Comparison of ENCODE assay signal across 29 cellular contexts in genomic region chr5:329106-329757, GRCh38. TPM values are rescaled to one million over a fixed set of nuclear protein-coding genes. Genes with fewer than 3 reads are reported as not detected.
DNase-seq lines count a peak whose midpoint lies in the region; ATAC-seq and TF ChIP-seq lines count a peak whose summit lies in the region.
"Had no signal": no experiment of that assay in that cellular context is flagged by ENCODE, and none has a peak within 500 bp of the region (broad histone marks: within the 10 kb centered on the region; RNA-seq: fewer than 3 reads in every experiment).

No MANE protein-coding gene starts in this region.

- H3K79me2 ChIP-seq in ACC112 (ENCODE audit: control insufficient read depth, insufficient read depth, low read length, unreplicated experiment): peaks cover 36% of the 10 kb centered on the region
- H3K79me2 ChIP-seq: hepatocyte had no signal

- intact Hi-C loops in activated T-helper 2 cell treated with anti-CD3 and anti-CD28 coated beads, Interferon-gamma antibody, Interleukin-2, Interleukin-4, amounts not matched to agents 10 μg/mL and 5 μg/mL and 100 μg/mL, durations not matched to agents 14 hours and 24 hours and 36 hours (cut with micrococcal nuclease): no loop called here
- intact Hi-C loops in CD4-positive, alpha-beta T cell (cut with DNase I, micrococcal nuclease): no loop called here

- H3K4me1 Mint-ChIP-seq in HFFc6 (ENCODE audit: low read depth): peaks cover 79% of the 10 kb centered on the region
- H3K4me1 Mint-ChIP-seq in activated T-helper 2 cell treated with anti-CD3 and anti-CD28 coated beads, Interferon-gamma antibody, Interleukin-2, Interleukin-4, amounts not matched to agents 10 μg/mL and 5 μg/mL and 100 μg/mL, durations not matched to agents 14 hours and 24 hours and 36 hours (ENCODE audit: low read depth): peaks cover 58% of the 10 kb centered on the region
- no peaks in the 10 kb centered on the region for H3K4me1 Mint-ChIP-seq in CD4-positive, alpha-beta T cell (ENCODE audit: low read depth)
- H3K4me1 Mint-ChIP-seq: naive thymus-derived CD8-positive, alpha-beta T cell had no signal

- ATAC-seq in HG03460 (IDR thresholded peaks at IDR 0.05; ENCODE audit: unreplicated experiment): no peak
- no peak for ATAC-seq in CD4-positive, alpha-beta T cell (ENCODE audit: poor library complexity)
- ATAC-seq: gastroesophageal sphincter; naive thymus-derived CD8-positive, alpha-beta T cell; stimulated activated effector memory CD8-positive, alpha-beta T cell treated with anti-CD3 and anti-CD28 coated beads, Interleukin-12 subunit alpha, Interleukin-12 subunit beta, amount 100 ng/mL, for 72 hours had no signal

- no peaks in the 10 kb centered on the region for H3K9me3 Mint-ChIP-seq in HFFc6
- no peaks in the 10 kb centered on the region for H3K9me3 Mint-ChIP-seq in activated T-helper 2 cell treated with anti-CD3 and anti-CD28 coated beads, Interferon-gamma antibody, Interleukin-2, Interleukin-4, amounts not matched to agents 10 μg/mL and 5 μg/mL and 100 μg/mL, durations not matched to agents 14 hours and 24 hours and 36 hours
- no peaks in the 10 kb centered on the region for H3K9me3 Mint-ChIP-seq in CD4-positive, alpha-beta T cell
- H3K9me3 Mint-ChIP-seq: activated CD4-positive, alpha-beta memory T cell treated with anti-CD3 and anti-CD28 coated beads for 36 hours; activated naive CD4-positive, alpha-beta T cell treated with anti-CD3 and anti-CD28 coated beads, Interleukin-2, amount 10 ng/mL, durations not matched to agents 7 days and 5 days; activated T-helper 1 cell treated with anti-CD3 and anti-CD28 coated beads, Interleukin-12 subunit alpha, Interleukin-12 subunit beta, Interleukin-2, Interleukin-4 antibody, amounts not matched to agents 30 ng/mL and 10 ng/mL and 1 ng/mL, durations not matched to agents 14 hours and 24 hours and 36 hours; CD4-positive, alpha-beta memory T cell; naive thymus-derived CD8-positive, alpha-beta T cell had no signal

- H2AFZ ChIP-seq in ACC112 (ENCODE audit: low read length, unreplicated experiment): no peak overlapping the region
- H2AFZ ChIP-seq: hepatocyte had no signal

- H3K27me3 Mint-ChIP-seq in HFFc6 (ENCODE audit: insufficient read depth): no peaks in the 10 kb centered on the region; the same call in 1 of the 2 replicates
- H3K27me3 Mint-ChIP-seq in activated T-helper 2 cell treated with anti-CD3 and anti-CD28 coated beads, Interferon-gamma antibody, Interleukin-2, Interleukin-4, amounts not matched to agents 10 μg/mL and 5 μg/mL and 100 μg/mL, durations not matched to agents 14 hours and 24 hours and 36 hours (ENCODE audit: low read depth): no peaks in the 10 kb centered on the region
- peaks cover 43% of the 10 kb centered on the region for H3K27me3 Mint-ChIP-seq in CD4-positive, alpha-beta T cell

- no peak overlapping the region for H3K4me3 ChIP-seq in ACC112 (ENCODE audit: low read depth, low read length)
- H3K4me3 ChIP-seq in fibroblast of the aortic adventitia (ENCODE audit: low read depth, low read length): no peak overlapping the region
- H3K4me3 ChIP-seq: gastroesophageal sphincter, hepatocyte, MG63 had no signal

- H3K27ac ChIP-seq in ACC112 (ENCODE audit: low read depth, low read length): peak overlapping the region; percentile 22; the same call in 1 of the 2 replicates
- no peak overlapping the region for H3K27ac ChIP-seq in CD4-positive, alpha-beta T cell (ENCODE audit: low read depth, low read length)
- H3K27ac ChIP-seq: brain microvascular endothelial cell, gastroesophageal sphincter, hepatocyte had no signal

- H3K27ac Mint-ChIP-seq in HFFc6: peak overlapping the region; percentile 85
- peak overlapping the region; percentile 65 for H3K27ac Mint-ChIP-seq in activated T-helper 2 cell treated with anti-CD3 and anti-CD28 coated beads, Interferon-gamma antibody, Interleukin-2, Interleukin-4, amounts not matched to agents 10 μg/mL and 5 μg/mL and 100 μg/mL, durations not matched to agents 14 hours and 24 hours and 36 hours
- H3K27ac Mint-ChIP-seq in CD4-positive, alpha-beta T cell: no peak overlapping the region
- H3K27ac Mint-ChIP-seq: activated CD4-positive, alpha-beta memory T cell treated with anti-CD3 and anti-CD28 coated beads for 36 hours; activated naive CD4-positive, alpha-beta T cell treated with anti-CD3 and anti-CD28 coated beads, Interleukin-2, amount 10 ng/mL, durations not matched to agents 7 days and 5 days; activated T-helper 1 cell treated with anti-CD3 and anti-CD28 coated beads, Interleukin-12 subunit alpha, Interleukin-12 subunit beta, Interleukin-2, Interleukin-4 antibody, amounts not matched to agents 30 ng/mL and 10 ng/mL and 1 ng/mL, durations not matched to agents 14 hours and 24 hours and 36 hours; CD4-positive, alpha-beta memory T cell; naive thymus-derived CD8-positive, alpha-beta T cell; stimulated activated effector memory CD8-positive, alpha-beta T cell treated with anti-CD3 and anti-CD28 coated beads, Interleukin-12 subunit alpha, Interleukin-12 subunit beta, amount 100 ng/mL, for 72 hours had no signal

- POLR2A ChIA-PET in CD4-positive, alpha-beta T cell (lab: Charles Lee): no interaction called here

- H3K4me3 Mint-ChIP-seq in HFFc6: peak overlapping the region; percentile 76
- H3K4me3 Mint-ChIP-seq in activated T-helper 2 cell treated with anti-CD3 and anti-CD28 coated beads, Interferon-gamma antibody, Interleukin-2, Interleukin-4, amounts not matched to agents 10 μg/mL and 5 μg/mL and 100 μg/mL, durations not matched to agents 14 hours and 24 hours and 36 hours (ENCODE audit: low read depth): no peak overlapping the region
- no peak overlapping the region for H3K4me3 Mint-ChIP-seq in CD4-positive, alpha-beta T cell
- H3K4me3 Mint-ChIP-seq: activated CD4-positive, alpha-beta memory T cell treated with anti-CD3 and anti-CD28 coated beads for 36 hours; activated naive CD4-positive, alpha-beta T cell treated with anti-CD3 and anti-CD28 coated beads, Interleukin-2, amount 10 ng/mL, durations not matched to agents 7 days and 5 days; activated T-helper 1 cell treated with anti-CD3 and anti-CD28 coated beads, Interleukin-12 subunit alpha, Interleukin-12 subunit beta, Interleukin-2, Interleukin-4 antibody, amounts not matched to agents 30 ng/mL and 10 ng/mL and 1 ng/mL, durations not matched to agents 14 hours and 24 hours and 36 hours; CD4-positive, alpha-beta memory T cell; naive thymus-derived CD8-positive, alpha-beta T cell; stimulated activated effector memory CD8-positive, alpha-beta T cell treated with anti-CD3 and anti-CD28 coated beads, Interleukin-12 subunit alpha, Interleukin-12 subunit beta, amount 100 ng/mL, for 72 hours had no signal

- no peaks in the 10 kb centered on the region for H3K9me3 ChIP-seq in CD4-positive, alpha-beta T cell (ENCODE audit: control insufficient read depth, low read length)
- H3K9me3 ChIP-seq: gastroesophageal sphincter, MG63 had no signal

- peaks cover 30% of the 10 kb centered on the region for H3K36me3 Mint-ChIP-seq in HFFc6 (ENCODE audit: low read depth)
- peaks cover 50% of the 10 kb centered on the region for H3K36me3 Mint-ChIP-seq in activated T-helper 2 cell treated with anti-CD3 and anti-CD28 coated beads, Interferon-gamma antibody, Interleukin-2, Interleukin-4, amounts not matched to agents 10 μg/mL and 5 μg/mL and 100 μg/mL, durations not matched to agents 14 hours and 24 hours and 36 hours (ENCODE audit: low read depth)
- H3K36me3 Mint-ChIP-seq in CD4-positive, alpha-beta T cell (ENCODE audit: low read depth): no peaks in the 10 kb centered on the region
- H3K36me3 Mint-ChIP-seq: CD4-positive, alpha-beta memory T cell had no signal

- H3K27me3 ChIP-seq in ACC112 (ENCODE audit: insufficient read depth, low read length): no peaks in the 10 kb centered on the region
- H3K27me3 ChIP-seq in CD4-positive, alpha-beta T cell (ENCODE audit: control insufficient read depth, insufficient read depth, low read length): peaks cover 4% of the 10 kb centered on the region
- H3K27me3 ChIP-seq: brain microvascular endothelial cell, MG63 had no signal

- TF ChIP-seq CTCF in HFFc6 (IDR thresholded peaks at IDR 0.05) (no peak), fibroblast of the aortic adventitia (IDR thresholded peaks at IDR 0.05; ENCODE audit: insufficient read depth, low read length) (no peak)
- no peak for TF ChIP-seq CTCF in CD4-positive, alpha-beta T cell (IDR thresholded peaks at IDR 0.05)

- DNase-seq in HFFc6 (peak; percentile 76), fibroblast of the aortic adventitia (ENCODE audit: low read depth) (peak; percentile 34), H4 (ENCODE audit: low spot score) (no peak), DMS114 treated with DMSO at 0.1 percent for 48 hours (lab: John Stamatoyannopoulos, UW; ENCODE audit: unreplicated experiment) (no peak)
- DNase-seq in activated T-helper 2 cell treated with anti-CD3 and anti-CD28 coated beads, Interferon-gamma antibody, Interleukin-2, Interleukin-4, amounts not matched to agents 10 μg/mL and 5 μg/mL and 100 μg/mL, durations not matched to agents 14 hours and 24 hours and 36 hours (ENCODE audit: low spot score): no peak
- no peak for DNase-seq in CD4-positive, alpha-beta T cell
- DNase-seq: activated CD4-positive, alpha-beta memory T cell treated with anti-CD3 and anti-CD28 coated beads for 36 hours; activated CD4-positive, CD25-positive, alpha-beta regulatory T cell treated with anti-CD3 and anti-CD28 coated beads, Interleukin-2, amount 50 U/mL, for 72 hours; activated naive CD4-positive, alpha-beta T cell treated with anti-CD3 and anti-CD28 coated beads, Interleukin-2, amount 10 ng/mL, durations not matched to agents 7 days and 5 days; brain microvascular endothelial cell; CD4-positive, alpha-beta memory T cell; KBM-7; kidney glomerular epithelial cell; MG63; midbrain; naive thymus-derived CD8-positive, alpha-beta T cell; NCI-H1105 treated with DMSO at 0.1 percent for 48 hours; NCI-H2029; NCI-H524; nucleus accumbens; SHP77; stimulated activated CD4-positive, alpha-beta T cell treated with anti-CD3 and anti-CD28 coated beads, Interleukin-15, amount 100 ng/mL, for 24 hours; substantia nigra had no signal

- H3K36me3 ChIP-seq in ACC112 (ENCODE audit: insufficient read depth, low read length): 0 out of 2 replicates have a peak, but pooled peaks cover 4% of the 10 kb centered on the region
- H3K36me3 ChIP-seq: brain microvascular endothelial cell, gastroesophageal sphincter had no signal

- peaks cover 6% of the 10 kb centered on the region for H3K4me1 ChIP-seq in ACC112 (ENCODE audit: control insufficient read depth, insufficient read depth, low read length, unreplicated experiment)
- H3K4me1 ChIP-seq: gastroesophageal sphincter had no signal

- CTCF ChIA-PET in CD4-positive, alpha-beta T cell (lab: Charles Lee): no interaction called here

RNA-seq across cellular contexts. Expression of gene AHRR, which starts 7.7 kb away (rescaled TPM):
- 10 to 100 TPM; 30.9 to 55.7 (median 51.9) TPM for total RNA-seq in HFFc6 (2021; fragmentation: NEBNext Ultra II Directional; extraction: Animal tissue kit (Norgen Biotek cat#: 25700))
- 33.3 and 34.9 TPM in 2 replicates for total RNA-seq in activated T-helper 2 cell treated with anti-CD3 and anti-CD28 coated beads, Interferon-gamma antibody, Interleukin-2, Interleukin-4, amounts not matched to agents 10 μg/mL and 5 μg/mL and 100 μg/mL, durations not matched to agents 14 hours and 24 hours and 36 hours
- 8.8 and 31.9 TPM in 2 replicates for total RNA-seq in fibroblast of the aortic adventitia (ENCODE audit: low replicate concordance)
- 10.8 and 12.9 TPM in 2 replicates for total RNA-seq in H4 (2014; rRNA removed; shearing (Covaris generic))
- total RNA-seq in CD4-positive, alpha-beta T cell: under 1 TPM; 0.45 to 0.63 TPM

RNA-seq across cellular contexts. Expression of gene PDCD6, which starts 57.8 kb away (rescaled TPM):
- total RNA-seq in HFFc6 (2021; fragmentation: NEBNext Ultra II Directional; extraction: Animal tissue kit (Norgen Biotek cat#: 25700)): 100 to 1,000 TPM in 3 of 6 experiments, 10 to 100 TPM in 3; 89.5 to 108 (median 99.1) TPM
- total RNA-seq in activated T-helper 2 cell treated with anti-CD3 and anti-CD28 coated beads, Interferon-gamma antibody, Interleukin-2, Interleukin-4, amounts not matched to agents 10 μg/mL and 5 μg/mL and 100 μg/mL, durations not matched to agents 14 hours and 24 hours and 36 hours: 109 TPM in 2 replicates
- 59.1 and 83.7 TPM in 2 replicates for total RNA-seq in fibroblast of the aortic adventitia (ENCODE audit: low replicate concordance)
- 260 and 282 TPM in 2 replicates for total RNA-seq in H4 (2014; rRNA removed; shearing (Covaris generic))
- 10 to 100 TPM; 36.9 to 38.1 TPM for total RNA-seq in CD4-positive, alpha-beta T cell

Comparison
In these comparisons a context has a peak if more than half of its experiments do, and no peak if none do; other contexts are left out.
1. DNase-seq: peak in HFFc6 (single experiment) and fibroblast of the aortic adventitia (single experiment); none in activated T-helper 2 cell treated with anti-CD3 and anti-CD28 coated beads, Interferon-gamma antibody, Interleukin-2, Interleukin-4, amounts not matched to agents 10 μg/mL and 5 μg/mL and 100 μg/mL, durations not matched to agents 14 hours and 24 hours and 36 hours (single experiment), H4 (single experiment), DMS114 treated with DMSO at 0.1 percent for 48 hours (single experiment) and CD4-positive, alpha-beta T cell (0 of 10).